18 cellular contexts compared by ENCODE assay signal in the genomic region with DNA sequence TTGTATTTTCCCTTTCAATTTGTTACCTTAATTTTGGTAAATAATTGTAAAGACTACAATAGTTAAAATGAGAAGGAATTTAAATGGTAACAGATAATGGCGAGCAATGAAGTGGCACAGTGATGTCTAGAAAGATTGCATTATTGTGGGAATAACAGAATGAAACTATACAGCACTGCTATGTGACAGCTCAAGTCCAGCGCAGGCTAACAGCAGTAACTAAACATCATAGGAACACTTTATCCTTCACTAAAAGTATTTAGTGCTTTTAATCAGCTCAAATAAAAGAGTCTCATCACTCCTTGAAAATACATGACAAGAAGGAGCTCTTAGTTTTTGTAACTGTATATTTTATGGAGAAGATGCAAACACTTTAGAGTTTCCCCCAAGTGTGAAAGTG.
DNase-seq lines count a peak whose midpoint lies in the region; ATAC-seq and TF ChIP-seq lines count a peak whose summit lies in the region.
"Had no signal": no experiment of that assay in that cellular context is flagged by ENCODE, and none has a peak within 500 bp of the region (broad histone marks: within the 10 kb centered on the region; RNA-seq: fewer than 3 reads in every experiment).

No MANE protein-coding gene starts in this region.

- H3K9me2 ChIP-seq in HCT116 (ENCODE audit: insufficient read depth) (no peaks in the 10 kb centered on the region), SK-N-SH (no peaks in the 10 kb centered on the region)

- H2AFZ ChIP-seq in HCT116 (ENCODE audit: low read depth, low read length, poor library complexity, severe bottlenecking), result peak overlapping the region; percentile 53
- H2AFZ ChIP-seq in SK-N-SH (ENCODE audit: low read depth), result peak overlapping the region; percentile 37; the same call in 1 of the 2 replicates
- H2AFZ ChIP-seq in smooth muscle cell (ENCODE audit: low read depth), result peak overlapping the region; percentile 23
- H2AFZ ChIP-seq: parathyroid adenoma had no signal

- TF ChIP-seq EP300 in SK-N-SH (IDR thresholded peaks at IDR 0.05; ENCODE audit: borderline replicate concordance in 1 of 2, low read depth in 1 of 2, low read length in 1 of 2), result no peak

- RAD21 ChIA-PET in HCT116 (lab: Charles Lee; ENCODE audit: low non-redundant PET in 1 of 2, low total read pairs in 2 of 2, uncharacterized antibody in 2 of 2, unreplicated experiment in 2 of 2), result no interaction called here

- peaks cover 23% of the 10 kb centered on the region for H3F3A ChIP-seq in SK-N-SH (replicated peaks; ENCODE audit: insufficient read depth)
- no peaks in the 10 kb centered on the region for H3F3A ChIP-seq in smooth muscle cell (ENCODE audit: low read depth)

- TF ChIP-seq POLR2A in HCT116 (IDR thresholded peaks at IDR 0.05; ENCODE audit: borderline replicate concordance, extremely low read depth, insufficient read depth, insufficient read length), result no peak

- H3K27ac ChIP-seq in HCT116 (ENCODE audit: low read depth, low read length), result peak overlapping the region; percentile 71
- peak overlapping the region; percentile 64 to 89; a peak in 3 of 4 replicates for H3K27ac ChIP-seq in SK-N-SH (ENCODE audit: low read depth in 2 of 2, low read length in 1 of 2)
- H3K27ac ChIP-seq in right cardiac atrium (ENCODE audit: low read length), result no peak overlapping the region
- H3K27ac ChIP-seq in smooth muscle cell (ENCODE audit: low read depth), result peak overlapping the region; percentile 81
- H3K27ac ChIP-seq: adrenal gland, BLaER1, parathyroid adenoma had no signal

- intact Hi-C loops in HCT116 (cut with micrococcal nuclease), result no loop called here
- intact Hi-C loops in right cardiac atrium (cut with DNase I), result no loop called here

- H3K4me3 ChIP-seq in HCT116 (replicated peaks in 1 of 2; ENCODE audit: low read depth in 1 of 2, low read length in 2 of 2), result peak overlapping the region in 1 of 2 experiments; percentile 22; a peak in 3 of 4 replicates
- peak overlapping the region; percentile 27 to 38; a peak in 3 of 4 replicates for H3K4me3 ChIP-seq in SK-N-SH (ENCODE audit: low read depth in 2 of 2, low read length in 1 of 2)
- peak overlapping the region; percentile 0 for H3K4me3 ChIP-seq in right cardiac atrium (ENCODE audit: low read length)
- peak overlapping the region; percentile 39 for H3K4me3 ChIP-seq in smooth muscle cell
- H3K4me3 ChIP-seq: BLaER1 had no signal

- no peaks in the 10 kb centered on the region for H3K9me3 ChIP-seq in HCT116 (ENCODE audit: control insufficient read depth in 1 of 2, insufficient read depth in 1 of 2, low read depth in 1 of 2, low read length in 2 of 2)
- H3K9me3 ChIP-seq in SK-N-SH, result no peaks in the 10 kb centered on the region
- H3K9me3 ChIP-seq in right cardiac atrium (ENCODE audit: control insufficient read depth, low read length), result no peaks in the 10 kb centered on the region
- no peaks in the 10 kb centered on the region for H3K9me3 ChIP-seq in smooth muscle cell (replicated peaks; ENCODE audit: low read depth)
- H3K9me3 ChIP-seq: adrenal gland, BLaER1, heart right ventricle had no signal

- CTCF ChIA-PET in HCT116 (lab: Charles Lee) (no interaction called here), SK-N-SH (lab: Yijun Ruan, JAX) (interaction anchor here (1.0 kb wide), 1 partner anchor 15 kb away, joined by 3 read pairs; no protein-coding TSS in a partner anchor)

- TF ChIP-seq CTCF in HCT116 (IDR thresholded peaks at IDR 0.05 in 2 of 3, conservative IDR thresholded peaks at IDR 0.05 in 1 of 3; ENCODE audit: borderline replicate concordance in 1 of 3, insufficient read depth in 1 of 3, low read depth in 2 of 3, low read length in 2 of 3), result no peak
- TF ChIP-seq CTCF in SK-N-SH (IDR thresholded peaks at IDR 0.05), result no peak
- no peak for TF ChIP-seq CTCF in smooth muscle cell (IDR thresholded peaks at IDR 0.05; ENCODE audit: borderline replicate concordance, insufficient read depth, poor library complexity, severe bottlenecking)

- H3K27me3 ChIP-seq in HCT116 (ENCODE audit: insufficient read depth, low read length) (no peaks in the 10 kb centered on the region), SK-N-SH (ENCODE audit: insufficient read depth) (no peaks in the 10 kb centered on the region), right cardiac atrium (ENCODE audit: control insufficient read depth, insufficient read depth) (no peaks in the 10 kb centered on the region), smooth muscle cell (ENCODE audit: low read depth) (no peaks in the 10 kb centered on the region)
- H3K27me3 ChIP-seq: adrenal gland, BLaER1, heart right ventricle had no signal

- ATAC-seq in HCT116, result peak; percentile 51
- no peak for ATAC-seq in right cardiac atrium
- no peak for ATAC-seq in GM18873 (IDR thresholded peaks at IDR 0.05; ENCODE audit: low FRiP score, unreplicated experiment)
- ATAC-seq: activated T-helper 17 cell treated with anti-CD3 and anti-CD28 coated beads, Interleukin-2, amount 50 U/mL, for 72 hours had no signal

- H3K4me1 ChIP-seq in HCT116 (ENCODE audit: control insufficient read depth in 1 of 2, insufficient read depth in 2 of 2, low read length in 2 of 2) (peaks cover 21 to 39% of the 10 kb centered on the region in 2 experiments), SK-N-SH (ENCODE audit: control insufficient read depth in 1 of 2, insufficient read depth in 2 of 2, low read depth in 1 of 2, low read length in 1 of 2) (peaks cover 4 to 22% of the 10 kb centered on the region in 2 experiments; a peak in 2 of 4 replicates), right cardiac atrium (ENCODE audit: control insufficient read depth, insufficient read depth, low read length) (no peaks in the 10 kb centered on the region), smooth muscle cell (ENCODE audit: low read depth) (peaks cover 22% of the 10 kb centered on the region)
- H3K4me1 ChIP-seq: BLaER1 had no signal

- H4K20me1 ChIP-seq in HCT116 (ENCODE audit: insufficient read depth) (no peaks in the 10 kb centered on the region), SK-N-SH (ENCODE audit: insufficient read depth) (no peaks in the 10 kb centered on the region), smooth muscle cell (ENCODE audit: low read depth) (no peaks in the 10 kb centered on the region)
- H4K20me1 ChIP-seq: BLaER1 had no signal

- POLR2A ChIA-PET in HCT116 (lab: Charles Lee), result interaction anchor here (2.1 kb wide), 1 partner anchor 192 kb away, joined by 4 read pairs; no protein-coding TSS in a partner anchor
- POLR2A ChIA-PET in SK-N-SH (lab: Yijun Ruan, JAX), result no interaction called here

- H3K36me3 ChIP-seq in HCT116 (ENCODE audit: control insufficient read depth in 1 of 2, insufficient read depth in 2 of 2, low read length in 2 of 2), result no peaks in the 10 kb centered on the region
- no peaks in the 10 kb centered on the region for H3K36me3 ChIP-seq in SK-N-SH (replicated peaks in 1 of 2; ENCODE audit: control insufficient read depth in 1 of 2, insufficient read depth in 2 of 2, low read length in 1 of 2)
- H3K36me3 ChIP-seq in smooth muscle cell (ENCODE audit: low read depth), result no peaks in the 10 kb centered on the region
- H3K36me3 ChIP-seq: adrenal gland, BLaER1, heart right ventricle had no signal

- H3K79me2 ChIP-seq in HCT116 (ENCODE audit: insufficient read depth, low read length), result no peaks in the 10 kb centered on the region
- H3K79me2 ChIP-seq in SK-N-SH (ENCODE audit: insufficient read depth), result no peaks in the 10 kb centered on the region
- no peaks in the 10 kb centered on the region for H3K79me2 ChIP-seq in smooth muscle cell (ENCODE audit: low read depth)
- H3K79me2 ChIP-seq: parathyroid adenoma had no signal

- BruUV-seq in HCT116 (replicated peaks; lab: Mats Ljungman, UMichigan), result no TSS peak

- DNase-seq in HCT116 (ENCODE audit: low read depth, low spot score) (no peak), SK-N-SH (no peak), right cardiac atrium (no peak), smooth muscle cell (lab: John Stamatoyannopoulos, UW; ENCODE audit: unreplicated experiment) (no peak), NCI-H774 (lab: John Stamatoyannopoulos, UW) (no peak), NCI-H1105 treated with DMSO at 0.1 percent for 48 hours (lab: John Stamatoyannopoulos, UW) (no peak)
- DNase-seq: activated B cell treated with CpG ODN at 0.5 μM for 24 hours; activated CD8-positive, alpha-beta memory T cell treated with anti-CD3 and anti-CD28 coated beads for 24 hours; cortex of kidney; DMS79; heart right ventricle; RPMI8226; T-helper 1 cell had no signal

- H3K9ac ChIP-seq in HCT116 (ENCODE audit: low read length) (no peak overlapping the region), SK-N-SH (peak overlapping the region; percentile 56; the same call in 1 of the 2 replicates), smooth muscle cell (ENCODE audit: low read depth) (peak overlapping the region; percentile 25)
- H3K9ac ChIP-seq: BLaER1, parathyroid adenoma had no signal

- TF ChIP-seq RAD21 in HCT116 (IDR thresholded peaks at IDR 0.05; ENCODE audit: low read depth), result no peak
- TF ChIP-seq RAD21 in SK-N-SH (IDR thresholded peaks at IDR 0.05; ENCODE audit: low read length), result no peak

- H3K4me2 ChIP-seq in HCT116 (ENCODE audit: low read length) (peak overlapping the region; percentile 66), SK-N-SH (peak overlapping the region; percentile 70), smooth muscle cell (peak overlapping the region; percentile 83)
- H3K4me2 ChIP-seq: BLaER1 had no signal

- 16% methylated on average over 2 of the region's 2 CpGs for WGBS in SK-N-SH (ENCODE audit: low lambda C conversion rate)
- 50% methylated on average over 2 of the region's 2 CpGs for WGBS in right cardiac atrium
- WGBS in smooth muscle cell (ENCODE audit: low lambda C conversion rate), result 9% methylated on average over 2 of the region's 2 CpGs

TF ChIP-seq in HCT116, 20 proteins besides CTCF, POLR2A, EP300 and RAD21 (continues in another document):
- TF ChIP-seq, protein P1, sequence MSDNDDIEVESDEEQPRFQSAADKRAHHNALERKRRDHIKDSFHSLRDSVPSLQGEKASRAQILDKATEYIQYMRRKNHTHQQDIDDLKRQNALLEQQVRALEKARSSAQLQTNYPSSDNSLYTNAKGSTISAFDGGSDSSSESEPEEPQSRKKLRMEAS (IDR thresholded peaks at IDR 0.05), result no peak
- TF ChIP-seq EGR1 (IDR thresholded peaks at IDR 0.05; ENCODE audit: low read depth) (no peak), JUND (IDR thresholded peaks at IDR 0.05) (no peak)
- TF ChIP-seq, protein P2, sequence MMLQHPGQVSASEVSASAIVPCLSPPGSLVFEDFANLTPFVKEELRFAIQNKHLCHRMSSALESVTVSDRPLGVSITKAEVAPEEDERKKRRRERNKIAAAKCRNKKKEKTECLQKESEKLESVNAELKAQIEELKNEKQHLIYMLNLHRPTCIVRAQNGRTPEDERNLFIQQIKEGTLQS (IDR thresholded peaks at IDR 0.05), result no peak

TF ChIP-seq in SK-N-SH, 30 proteins besides CTCF, POLR2A, EP300 and RAD21 (continues in another document):
- no peak for TF ChIP-seq SIN3A (IDR thresholded peaks at IDR 0.05; ENCODE audit: borderline replicate concordance, low read depth, low read length)
- no peak for TF ChIP-seq TAF1 (IDR thresholded peaks at IDR 0.05; ENCODE audit: borderline replicate concordance, low read depth, low read length)
